In genomic region chr3:150041877-150042276, GRCh38 we compare ENCODE assay signal across 3 cellular contexts.
"Had no signal": no experiment of that assay in that cellular context is flagged by ENCODE, and none has a peak within 500 bp of the region (broad histone marks: within the 10 kb centered on the region; RNA-seq: fewer than 3 reads in every experiment).

No MANE protein-coding gene starts in this region.

- DNase-seq: GDM1, GF-D8 had no signal

- H3K4me3 ChIP-seq: GM12878 had no signal
